Comparison of ENCODE assay signal across 23 cellular contexts in genomic region chr17:48250949-48251348, GRCh38.
DNase-seq lines count a peak whose midpoint lies in the region; ATAC-seq and TF ChIP-seq lines count a peak whose summit lies in the region.
"Had no signal": no experiment of that assay in that cellular context is flagged by ENCODE, and none has a peak within 500 bp of the region (broad histone marks: within the 10 kb centered on the region; RNA-seq: fewer than 3 reads in every experiment).

No MANE protein-coding gene starts in this region.

- CTCF ChIA-PET in HEK293T (lab: Yijun Ruan, JAX), result interaction anchor here (0.6 to 2.5 kb wide), 5 partner anchors 9 to 945 kb away, joined by 3 to 13 read pairs (median 3); no protein-coding TSS in a partner anchor
- CTCF ChIA-PET in Panc1 (lab: Charles Lee), result interaction anchor here (0.7 to 2.1 kb wide), 2 partner anchors 9 to 14 kb away, joined by 7 to 8 read pairs; no protein-coding TSS in a partner anchor

- intact Hi-C loops in Panc1 (cut with micrococcal nuclease; ENCODE audit: unreplicated experiment) (no loop called here), spleen (cut with DNase I; ENCODE audit: low total_unique reads) (no loop called here)

- H3K4me3 ChIP-seq in ACC112 (ENCODE audit: low read depth, low read length) (peak overlapping the region; percentile 9; the same call in 1 of the 2 replicates), Panc1 (ENCODE audit: low read depth in 2 of 2, low read length in 2 of 2) (no peak overlapping the region), osteoblast (ENCODE audit: insufficient read depth, low read length) (no peak overlapping the region), spleen (no peak overlapping the region)
- H3K4me3 ChIP-seq: BLaER1, PC-9 had no signal

- H3K4me2 ChIP-seq in osteoblast (ENCODE audit: insufficient read depth, low read length), result peak overlapping the region; percentile 61
- H3K4me2 ChIP-seq: BLaER1, KMS-11, PC-9 had no signal

- H4K20me1 ChIP-seq in osteoblast (ENCODE audit: insufficient read depth, low read length), result no peaks in the 10 kb centered on the region
- H4K20me1 ChIP-seq: BLaER1 had no signal

- H2AFZ ChIP-seq in ACC112 (ENCODE audit: low read length, unreplicated experiment) (peak overlapping the region; percentile 27), osteoblast (ENCODE audit: low read length) (no peak overlapping the region)
- H2AFZ ChIP-seq: PC-9 had no signal

- H3K36me3 ChIP-seq in ACC112 (ENCODE audit: insufficient read depth, low read length) (no peaks in the 10 kb centered on the region), Panc1 (ENCODE audit: control insufficient read depth, insufficient read depth, low read length) (no peaks in the 10 kb centered on the region), osteoblast (ENCODE audit: insufficient read depth, low read length) (no peaks in the 10 kb centered on the region), spleen (no peaks in the 10 kb centered on the region)
- H3K36me3 ChIP-seq: BLaER1 had no signal

- no peak for TF ChIP-seq POLR2A in spleen (IDR thresholded peaks at IDR 0.05)

- no peak for TF ChIP-seq CTCF in Panc1 (IDR thresholded peaks at IDR 0.05)
- TF ChIP-seq CTCF in osteoblast (IDR thresholded peaks at IDR 0.05; ENCODE audit: extremely low read depth, low read depth, low read length), result no peak
- TF ChIP-seq CTCF in spleen (IDR thresholded peaks at IDR 0.05 in 8 of 11, conservative IDR thresholded peaks at IDR 0.05 in 3 of 11), result no peak

- no TSS peak for BruUV-seq in Panc1 (replicated peaks; lab: Mats Ljungman, UMichigan)

- no peaks in the 10 kb centered on the region for H3K9me3 ChIP-seq in Panc1 (ENCODE audit: control insufficient read depth, insufficient read depth, low read depth, low read length)
- H3K9me3 ChIP-seq in osteoblast (ENCODE audit: low read depth, low read length), result no peaks in the 10 kb centered on the region
- H3K9me3 ChIP-seq in spleen, result no peaks in the 10 kb centered on the region
- H3K9me3 ChIP-seq: BLaER1 had no signal

- POLR2A ChIA-PET in HEK293T (lab: Yijun Ruan, JAX) (interaction anchor here (1.0 kb wide), 1 partner anchor 12 kb away, joined by 3 read pairs; no protein-coding TSS in a partner anchor), Panc1 (lab: Charles Lee) (no interaction called here)

- DNase-seq in HEK293T (ENCODE audit: extremely low spot score) (no peak), Panc1 (ENCODE audit: low read depth, low spot score) (no peak), osteoblast (ENCODE audit: insufficient read length, low spot score, missing footprints) (no peak), spleen (no peak), COR-L47 (lab: John Stamatoyannopoulos, UW) (no peak)
- DNase-seq in activated naive CD4-positive, alpha-beta T cell treated with anti-CD3 and anti-CD28 coated beads, Interleukin-2, amount 50 U/mL, for 16 hours, result no peak
- DNase-seq: 8988T; CD4-positive, CD25-positive, alpha-beta regulatory T cell; NCI-H1092; NCI-H1417 treated with DMSO at 0.1 percent for 48 hours; NCI-H1694 treated with DMSO at 0.1 percent for 48 hours; NCI-H2171; NCI-H226; NCI-H510A treated with DMSO at 0.1 percent for 48 hours; NCI-H774; PC-9; Right ventricle myocardium superior; RPMI8226 had no signal

- WGBS in spleen, 5 donors, result 81 to 89% (median 86%) methylated on average over 8 of the region's 8 CpGs

- H3K4me1 ChIP-seq in ACC112 (ENCODE audit: control insufficient read depth, insufficient read depth, low read length, unreplicated experiment) (no peaks in the 10 kb centered on the region), Panc1 (ENCODE audit: control insufficient read depth, insufficient read depth, low read length) (peaks cover 12% of the 10 kb centered on the region), osteoblast (ENCODE audit: insufficient read depth, low read length) (no peaks in the 10 kb centered on the region), spleen (no peaks in the 10 kb centered on the region)
- H3K4me1 ChIP-seq: BLaER1 had no signal

- H3K79me2 ChIP-seq in ACC112 (ENCODE audit: control insufficient read depth, insufficient read depth, low read length, unreplicated experiment) (no peaks in the 10 kb centered on the region), osteoblast (ENCODE audit: insufficient read depth, low read length) (no peaks in the 10 kb centered on the region)

- no peak for ATAC-seq in Panc1
- ATAC-seq: HCT116 had no signal

- in situ Hi-C loops in Panc1 (cut with HindIII; ENCODE audit: low pct_unique_long_range_greater_than_20kb, low sequenced_read_pairs), result no loop called here

- H3K27me3 ChIP-seq in ACC112 (ENCODE audit: insufficient read depth, low read length) (no peaks in the 10 kb centered on the region), Panc1 (ENCODE audit: control insufficient read depth, insufficient read depth, low read length) (no peaks in the 10 kb centered on the region), osteoblast (ENCODE audit: insufficient read depth, low read length) (peaks cover 66% of the 10 kb centered on the region), spleen (replicated peaks in 1 of 7) (peaks cover 0 to 4% (median 0%) of the 10 kb centered on the region in 7 donors)
- H3K27me3 ChIP-seq: BLaER1 had no signal

- H3K27ac ChIP-seq in ACC112 (ENCODE audit: low read depth, low read length), result no peak overlapping the region
- H3K27ac ChIP-seq in Panc1 (ENCODE audit: low read length), result 0 out of 2 replicates have a peak overlapping the region, but pooled peaks have one; percentile 17
- H3K27ac ChIP-seq in osteoblast (ENCODE audit: low read depth, low read length), result no peak overlapping the region
- no peak overlapping the region for H3K27ac ChIP-seq in spleen
- H3K27ac ChIP-seq: BLaER1, HL-60, KMS-11, PC-9 had no signal

TF ChIP-seq in HEK293T, 16 proteins besides CTCF, POLR2A, EP300 and RAD21:
- TF ChIP-seq PKNOX1 (IDR thresholded peaks at IDR 0.05), result peak; percentile 89
- TF ChIP-seq CTBP1 (IDR thresholded peaks at IDR 0.05; ENCODE audit: borderline replicate concordance), result peak; percentile 91
- no peak for TF ChIP-seq BHLHE40 (IDR thresholded peaks at IDR 0.05; ENCODE audit: borderline replicate concordance)
- no peak; the same call in 1 of the 2 replicates for TF ChIP-seq ZNF384 (IDR thresholded peaks at IDR 0.05)
- TF ChIP-seq ELF4 (IDR thresholded peaks at IDR 0.05), result no peak
- no peak for TF ChIP-seq NFRKB (IDR thresholded peaks at IDR 0.05)
- no peak for TF ChIP-seq L3MBTL2 (conservative IDR thresholded peaks at IDR 0.05)
- no peak for TF ChIP-seq TARDBP (IDR thresholded peaks at IDR 0.05)
- 0 out of 2 replicates have a peak, but pooled peaks have one; percentile 23 for TF ChIP-seq FOXK2 (IDR thresholded peaks at IDR 0.05)
- peak; percentile 89 for TF ChIP-seq ARNT (IDR thresholded peaks at IDR 0.05)
- TF ChIP-seq LEF1 (IDR thresholded peaks at IDR 0.05; ENCODE audit: borderline replicate concordance), result 0 out of 2 replicates have a peak, but pooled peaks have one; percentile 16
TF ChIP-seq in HEK293T: peak in this region for 5.
